Comparison of ENCODE assay signal across 25 cellular contexts in the genomic region with DNA sequence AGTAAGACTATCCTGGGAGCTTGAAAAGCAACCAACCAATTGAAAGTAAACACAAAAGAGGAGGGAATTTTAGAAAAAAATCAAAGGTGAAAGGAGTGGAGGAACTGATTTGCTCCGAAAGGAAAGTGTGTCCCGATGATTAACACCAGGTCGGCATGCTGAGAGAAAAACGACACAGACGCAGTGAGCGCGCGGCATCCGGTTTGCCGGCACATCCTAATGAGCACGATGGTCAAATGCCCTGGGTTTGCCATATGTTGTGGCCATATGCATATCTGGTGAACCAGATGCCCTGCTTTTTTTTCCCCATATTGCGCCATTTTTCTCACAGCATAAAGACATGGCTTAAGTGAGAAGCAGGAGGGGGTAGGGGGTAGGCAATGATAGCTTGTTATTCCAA.
"Had no signal": no experiment of that assay in that cellular context is flagged by ENCODE, and none has a peak within 500 bp of the region (broad histone marks: within the 10 kb centered on the region; RNA-seq: fewer than 3 reads in every experiment).

No MANE protein-coding gene starts in this region.

- H3K27me3 ChIP-seq: brain microvascular endothelial cell, colonic mucosa, heart left ventricle had no signal

- H3K9me3 Mint-ChIP-seq: activated T-helper 17 cell treated with anti-CD3 and anti-CD28 coated beads, Interleukin-2, amount 50 U/mL, for 72 hours; T-helper 2 cell treated with Interferon-gamma antibody and Interleukin-4, amounts not matched to agents 5 μg/mL and 100 μg/mL, for 36 hours had no signal

- H3K36me3 ChIP-seq: brain microvascular endothelial cell, colonic mucosa, heart left ventricle, WERI-Rb-1 had no signal

- H3K27ac Mint-ChIP-seq: activated B cell treated with CpG ODN at 0.5 μM for 24 hours; activated CD8-positive, alpha-beta T cell treated with anti-CD3 and anti-CD28 coated beads for 36 hours; activated naive CD8-positive, alpha-beta T cell; activated T-helper 17 cell treated with anti-CD3 and anti-CD28 coated beads, Interleukin-2, amount 50 U/mL, for 72 hours; T-helper 17 cell; T-helper 2 cell treated with Interferon-gamma antibody and Interleukin-4, amounts not matched to agents 5 μg/mL and 100 μg/mL, for 36 hours had no signal

- DNase-seq: activated B cell treated with CpG ODN at 0.5 μM for 24 hours; activated CD4-positive, alpha-beta T cell treated with anti-CD3 and anti-CD28 coated beads for 48 hours; activated CD4-positive, alpha-beta T cell treated with anti-CD3 and anti-CD28 coated beads, Interleukin-2, amount 50 U/mL, for 1 hour; activated CD4-positive, alpha-beta T cell treated with anti-CD3 and anti-CD28 coated beads, Interleukin-2, amount 50 U/mL, for 48 hours; activated CD8-positive, alpha-beta memory T cell treated with anti-CD3 and anti-CD28 coated beads for 24 hours; activated CD8-positive, alpha-beta T cell treated with anti-CD3 and anti-CD28 coated beads for 36 hours; activated effector memory CD4-positive, alpha-beta T cell treated with Interleukin-2 at 50 U/mL for 16 hours; activated gamma-delta T cell treated with Interleukin-2 at 50 U/mL for 16 hours; activated naive CD4-positive, alpha-beta T cell treated with anti-CD3 and anti-CD28 coated beads, Interleukin-2, amount 50 U/mL, for 16 hours; activated naive CD4-positive, alpha-beta T cell treated with Interleukin-2 at 50 U/mL for 16 hours; activated T-cell treated with anti-CD3 and anti-CD28 coated beads, Interleukin-2, amount 50 U/mL, for 4 hours; amniotic stem cell; anterior cingulate cortex; brain microvascular endothelial cell; cerebellar nuclear complex; colonic mucosa; effector CD8-positive, alpha-beta T cell; foreskin fibroblast; heart left ventricle; T-helper 17 cell; T1000; WERI-Rb-1 had no signal

- H3K27ac ChIP-seq: brain microvascular endothelial cell, colonic mucosa, heart left ventricle, WERI-Rb-1 had no signal

- H3K36me3 Mint-ChIP-seq: activated naive CD8-positive, alpha-beta T cell had no signal

- H3K27me3 Mint-ChIP-seq: activated CD8-positive, alpha-beta T cell treated with anti-CD3 and anti-CD28 coated beads for 36 hours; activated naive CD8-positive, alpha-beta T cell; T-helper 17 cell had no signal

- H3K4me3 ChIP-seq: colonic mucosa, heart left ventricle had no signal

- H3K4me1 Mint-ChIP-seq: activated T-helper 17 cell treated with anti-CD3 and anti-CD28 coated beads, Interleukin-2, amount 50 U/mL, for 72 hours; T-helper 17 cell had no signal

- H3K4me3 Mint-ChIP-seq: activated B cell treated with CpG ODN at 0.5 μM for 24 hours; activated CD8-positive, alpha-beta T cell treated with anti-CD3 and anti-CD28 coated beads for 36 hours; activated naive CD8-positive, alpha-beta T cell; activated T-cell treated with anti-CD3 and anti-CD28 coated beads, Interleukin-2, amount 50 U/mL, for 4 hours; activated T-helper 17 cell treated with anti-CD3 and anti-CD28 coated beads, Interleukin-2, amount 50 U/mL, for 72 hours; T-helper 17 cell; T-helper 2 cell treated with Interferon-gamma antibody and Interleukin-4, amounts not matched to agents 5 μg/mL and 100 μg/mL, for 36 hours had no signal

- H3K4me1 ChIP-seq: colonic mucosa, heart left ventricle had no signal

- H3K9me3 ChIP-seq: colonic mucosa, heart left ventricle had no signal
